In the genomic region with DNA sequence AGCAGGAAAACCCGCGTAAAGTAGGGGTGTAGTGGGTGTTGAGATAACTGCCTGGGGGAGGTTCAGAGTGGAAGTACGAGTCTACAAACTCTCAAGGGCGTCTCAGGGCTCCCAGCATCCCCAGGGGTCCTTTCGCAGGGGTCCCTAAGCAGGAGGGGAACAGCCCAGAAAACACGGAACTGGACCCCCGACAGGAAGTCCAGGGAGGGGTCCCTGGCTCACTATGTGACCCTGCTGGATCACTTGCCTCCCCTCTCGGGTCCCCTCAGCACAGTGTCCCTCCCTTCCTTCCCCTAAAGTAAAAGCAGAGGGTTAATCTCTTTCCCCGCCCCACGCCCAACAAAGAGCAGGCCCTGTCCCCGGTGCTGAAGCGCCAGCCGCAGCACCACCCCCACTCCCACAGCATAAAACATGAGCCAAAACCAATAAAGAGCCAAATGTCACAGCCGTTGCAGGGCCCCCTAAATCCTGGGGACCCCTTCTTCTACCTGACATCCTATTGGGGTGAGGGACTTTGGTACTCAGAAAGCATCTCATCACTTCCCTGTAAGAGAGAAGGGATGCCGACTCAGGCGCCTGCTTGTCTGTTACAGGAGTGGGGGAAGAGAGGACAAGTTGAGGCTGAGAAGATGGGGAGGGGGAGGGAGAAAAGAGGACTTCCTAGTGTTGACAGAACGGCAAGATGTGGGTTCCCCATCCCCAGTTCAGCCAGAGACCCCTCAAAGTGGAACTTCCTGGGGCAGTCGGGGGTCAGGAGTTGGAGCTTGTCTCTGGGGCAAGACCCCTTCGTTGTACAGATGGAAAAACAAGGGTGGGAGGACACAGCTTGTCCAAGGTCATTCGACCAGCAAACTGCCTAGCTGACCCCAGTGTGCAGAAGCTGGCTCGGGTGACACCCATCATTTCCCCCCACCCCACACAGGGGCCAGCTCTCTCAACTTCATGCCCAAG, we compare ENCODE assay signal across 1 cellular context.
TF ChIP-seq lines count a peak whose summit lies in the region.

No MANE protein-coding gene starts in this region.

TF ChIP-seq in K562, 482 proteins besides CTCF, POLR2A, EP300 and RAD21 (continued from another document):
- peak in 1 of 2 experiments; percentile 76 for TF ChIP-seq AFF1 (IDR thresholded peaks at IDR 0.05; ENCODE audit: low read depth in 1 of 2, partially characterized antibody in 2 of 2)
- TF ChIP-seq HDAC2 (IDR thresholded peaks at IDR 0.05), result no peak
- no peak for TF ChIP-seq NCOA4 (IDR thresholded peaks at IDR 0.05; ENCODE audit: partially characterized antibody)
- TF ChIP-seq COPS2 (conservative IDR thresholded peaks at IDR 0.05), result no peak
- TF ChIP-seq MIER1 (IDR thresholded peaks at IDR 0.05; ENCODE audit: low read depth), result peak; percentile 95
- TF ChIP-seq PTBP1 (IDR thresholded peaks at IDR 0.05; ENCODE audit: low read depth, low read length), result no peak
- no peak for TF ChIP-seq XRCC4 (IDR thresholded peaks at IDR 0.05; ENCODE audit: extremely low read depth, insufficient read depth, insufficient read length)
- TF ChIP-seq THAP7 (CRISPR knock-in tag; IDR thresholded peaks at IDR 0.05), result no peak
- TF ChIP-seq DEAF1 (CRISPR knock-in tag; IDR thresholded peaks at IDR 0.05), result no peak
- no peak for TF ChIP-seq CCAR2 (IDR thresholded peaks at IDR 0.05; ENCODE audit: low read depth, low read length)
- peak in 1 of 2 experiments; percentile 52; a peak in 2 of 4 replicates for TF ChIP-seq MAZ (CRISPR knock-in tag; conservative IDR thresholded peaks at IDR 0.05 in 1 of 2, IDR thresholded peaks at IDR 0.05 in 1 of 2)
- TF ChIP-seq RBM34 (IDR thresholded peaks at IDR 0.05; ENCODE audit: borderline replicate concordance, insufficient read depth, low read length), result no peak
- peak; percentile 98 for TF ChIP-seq EHMT2 (IDR thresholded peaks at IDR 0.05)
- TF ChIP-seq GABPB1 (CRISPR knock-in tag; IDR thresholded peaks at IDR 0.05), result 0 out of 2 replicates have a peak, but pooled peaks have one; percentile 36
- no peak for TF ChIP-seq MAFG (tag; conservative IDR thresholded peaks at IDR 0.05)
- TF ChIP-seq ZNF174 (CRISPR knock-in tag; IDR thresholded peaks at IDR 0.05), result no peak
- TF ChIP-seq, protein P1, sequence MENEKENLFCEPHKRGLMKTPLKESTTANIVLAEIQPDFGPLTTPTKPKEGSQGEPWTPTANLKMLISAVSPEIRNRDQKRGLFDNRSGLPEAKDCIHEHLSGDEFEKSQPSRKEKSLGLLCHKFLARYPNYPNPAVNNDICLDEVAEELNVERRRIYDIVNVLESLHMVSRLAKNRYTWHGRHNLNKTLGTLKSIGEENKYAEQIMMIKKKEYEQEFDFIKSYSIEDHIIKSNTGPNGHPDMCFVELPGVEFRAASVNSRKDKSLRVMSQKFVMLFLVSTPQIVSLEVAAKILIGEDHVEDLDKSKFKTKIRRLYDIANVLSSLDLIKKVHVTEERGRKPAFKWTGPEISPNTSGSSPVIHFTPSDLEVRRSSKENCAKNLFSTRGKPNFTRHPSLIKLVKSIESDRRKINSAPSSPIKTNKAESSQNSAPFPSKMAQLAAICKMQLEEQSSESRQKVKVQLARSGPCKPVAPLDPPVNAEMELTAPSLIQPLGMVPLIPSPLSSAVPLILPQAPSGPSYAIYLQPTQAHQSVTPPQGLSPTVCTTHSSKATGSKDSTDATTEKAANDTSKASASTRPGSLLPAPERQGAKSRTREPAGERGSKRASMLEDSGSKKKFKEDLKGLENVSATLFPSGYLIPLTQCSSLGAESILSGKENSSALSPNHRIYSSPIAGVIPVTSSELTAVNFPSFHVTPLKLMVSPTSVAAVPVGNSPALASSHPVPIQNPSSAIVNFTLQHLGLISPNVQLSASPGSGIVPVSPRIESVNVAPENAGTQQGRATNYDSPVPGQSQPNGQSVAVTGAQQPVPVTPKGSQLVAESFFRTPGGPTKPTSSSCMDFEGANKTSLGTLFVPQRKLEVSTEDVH (IDR thresholded peaks at IDR 0.05; ENCODE audit: low read depth, partially characterized antibody), result no peak
- TF ChIP-seq NR2C1 (IDR thresholded peaks at IDR 0.05), result no peak
- TF ChIP-seq NR2C1 (tag; IDR thresholded peaks at IDR 0.05), result no peak
- TF ChIP-seq ZNF696 (CRISPR knock-in tag; conservative IDR thresholded peaks at IDR 0.05), result no peak
- no peak for TF ChIP-seq POLR2AphosphoS2 (IDR thresholded peaks at IDR 0.05; ENCODE audit: low read length)
- no peak for TF ChIP-seq RBM25 (IDR thresholded peaks at IDR 0.05; ENCODE audit: low read depth, low read length, severe bottlenecking)
- TF ChIP-seq, protein P2, sequence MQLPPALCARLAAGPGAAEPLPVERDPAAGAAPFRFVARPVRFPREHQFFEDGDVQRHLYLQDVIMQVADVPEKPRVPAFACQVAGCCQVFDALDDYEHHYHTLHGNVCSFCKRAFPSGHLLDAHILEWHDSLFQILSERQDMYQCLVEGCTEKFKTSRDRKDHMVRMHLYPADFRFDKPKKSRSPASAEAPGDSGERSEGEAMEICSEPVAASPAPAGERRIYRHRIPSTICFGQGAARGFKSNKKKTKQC (CRISPR knock-in tag; IDR thresholded peaks at IDR 0.05), result peak; percentile 86
- TF ChIP-seq ID3 (CRISPR knock-in tag; IDR thresholded peaks at IDR 0.05), result no peak
- TF ChIP-seq ID3 (tag; IDR thresholded peaks at IDR 0.05), result no peak
- TF ChIP-seq SIX5 (IDR thresholded peaks at IDR 0.05; ENCODE audit: borderline replicate concordance in 1 of 2, insufficient read depth in 1 of 2, low read depth in 1 of 2, low read length in 2 of 2), result no peak
- TF ChIP-seq THRAP3 (IDR thresholded peaks at IDR 0.05; ENCODE audit: borderline replicate concordance), result no peak
- TF ChIP-seq CSDE1 (IDR thresholded peaks at IDR 0.05), result no peak
- TF ChIP-seq VEZF1 (CRISPR knock-in tag; IDR thresholded peaks at IDR 0.05), result no peak
